ENCODE assay signal across 10 cellular contexts in the genomic region with DNA sequence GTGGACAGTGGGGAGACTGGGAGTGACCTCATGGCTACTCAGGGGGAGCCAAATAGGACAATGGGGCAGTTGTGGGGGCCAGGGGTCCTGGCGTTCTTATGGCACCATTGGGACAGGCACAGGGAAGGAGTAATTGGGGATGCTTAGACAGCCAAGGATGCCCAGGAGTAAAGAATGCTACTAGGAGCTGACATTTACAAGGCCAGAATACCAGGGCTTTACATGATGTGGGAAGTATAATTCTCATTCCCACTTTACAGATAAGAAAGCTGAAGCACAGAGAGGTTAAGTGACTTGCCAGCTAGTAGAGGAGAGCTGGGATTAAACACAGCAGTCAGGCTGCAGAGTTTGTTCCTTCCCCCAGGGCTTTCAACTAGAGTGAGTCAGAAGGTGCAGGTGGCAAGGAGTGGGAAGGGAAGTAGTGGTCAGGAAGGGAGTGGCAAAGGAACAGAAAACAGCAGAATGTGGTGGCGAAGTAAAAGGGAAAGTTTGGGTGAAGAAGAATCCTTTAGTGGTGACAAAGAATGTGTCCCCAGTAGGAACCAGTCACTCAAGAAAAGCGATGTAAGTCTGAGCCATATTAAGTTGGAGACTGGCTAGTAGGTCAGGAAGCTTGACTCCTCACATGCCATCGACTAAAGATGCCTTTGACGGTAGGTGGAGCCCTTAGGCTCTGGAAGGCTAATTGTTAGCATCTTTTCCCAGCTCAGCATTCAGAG. TPM values are rescaled to one million over a fixed set of nuclear protein-coding genes. Genes with fewer than 3 reads are reported as not detected.
A peak's percentile ranks its signal among the peaks of the same experiment; 100 is the strongest.
DNase-seq lines count a peak whose midpoint lies in the region; ATAC-seq and TF ChIP-seq lines count a peak whose summit lies in the region.
"Had no signal": no experiment of that assay in that cellular context is flagged by ENCODE, and none has a peak within 500 bp of the region (broad histone marks: within the 10 kb centered on the region; RNA-seq: fewer than 3 reads in every experiment).

No MANE protein-coding gene starts in this region.

- no peaks in the 10 kb centered on the region for H3K79me2 ChIP-seq in H9 (ENCODE audit: insufficient read depth, low read length)

- H2AFZ ChIP-seq in H9 (ENCODE audit: low read length) = no peak overlapping the region

- H3K36me3 ChIP-seq in heart left ventricle = peaks cover 0 to 11% (median 0%) of the 10 kb centered on the region in 9 donors
- no peaks in the 10 kb centered on the region for H3K36me3 ChIP-seq in upper lobe of left lung
- H3K36me3 ChIP-seq: thoracic aorta had no signal

- no peak overlapping the region for H3K18ac ChIP-seq in H9 (ENCODE audit: insufficient read length, low read depth, low read length)

- H4K20me1 ChIP-seq in H9 (ENCODE audit: control insufficient read depth, insufficient read depth, insufficient read length) = no peaks in the 10 kb centered on the region

- no peak for TF ChIP-seq EP300 in upper lobe of left lung (IDR thresholded peaks at IDR 0.05)

- no peaks in the 10 kb centered on the region for H3K4me1 ChIP-seq in H9 (ENCODE audit: insufficient read depth, low read length)
- H3K4me1 ChIP-seq in heart left ventricle = peaks cover 0 to 48% (median 10%) of the 10 kb centered on the region in 12 donors
- H3K4me1 ChIP-seq in upper lobe of left lung = peaks cover 6 to 16% (median 12%) of the 10 kb centered on the region in 4 donors

- in situ Hi-C loops in SK-MEL-5 (cut with HindIII; ENCODE audit: low pct_unique_long_range_greater_than_20kb, low sequenced_read_pairs) = loop anchor here (25.0 kb wide), 1 partner anchor 299 kb away; no protein-coding TSS in a partner anchor

- H3T11ph ChIP-seq in H9 (ENCODE audit: low read length) = no peak overlapping the region

- H3K4ac ChIP-seq in H9 (ENCODE audit: low read depth, low read length) = no peak overlapping the region

- no peak overlapping the region for H2BK15ac ChIP-seq in H9 (ENCODE audit: low read depth, low read length)

- no peaks in the 10 kb centered on the region for H3K9me3 ChIP-seq in H9 (ENCODE audit: control insufficient read depth, low read depth, low read length)
- H3K9me3 ChIP-seq in heart left ventricle = no peaks in the 10 kb centered on the region
- H3K9me3 ChIP-seq in upper lobe of left lung = no peaks in the 10 kb centered on the region
- H3K9me3 ChIP-seq: thoracic aorta had no signal

- TF ChIP-seq POLR2A in heart left ventricle (IDR thresholded peaks at IDR 0.05) (no peak), upper lobe of left lung (IDR thresholded peaks at IDR 0.05) (no peak)

- ATAC-seq in heart left ventricle = peak; percentile 23 to 60 (median 34)
- ATAC-seq in upper lobe of left lung (ENCODE audit: low FRiP score in 2 of 2) = peak; percentile 31 to 61
- no peak for ATAC-seq in HG03378 (IDR thresholded peaks at IDR 0.05; ENCODE audit: unreplicated experiment)

- H3K27ac ChIP-seq in H9 (ENCODE audit: insufficient read length, low read depth, low read length) = no peak overlapping the region
- no peak overlapping the region for H3K27ac ChIP-seq in heart left ventricle
- H3K27ac ChIP-seq in upper lobe of left lung = no peak overlapping the region
- H3K27ac ChIP-seq: thoracic aorta had no signal

- H3K14ac ChIP-seq in H9 (ENCODE audit: insufficient read depth, low read length) = no peak overlapping the region

- H3K27me3 ChIP-seq in H9 (ENCODE audit: insufficient read depth, low read length) (no peaks in the 10 kb centered on the region), heart left ventricle (no peaks in the 10 kb centered on the region), upper lobe of left lung (no peaks in the 10 kb centered on the region)

- H3K27ac Mint-ChIP-seq in CD14-positive monocyte (peak overlapping the region; percentile 70 to 91 (median 87)), H9 (no peak overlapping the region)

- H3K23me2 ChIP-seq in H9 (ENCODE audit: insufficient read length, low read depth, low read length, poor library complexity, severe bottlenecking) = no peaks in the 10 kb centered on the region

- no peak overlapping the region for H3K23ac ChIP-seq in H9 (ENCODE audit: insufficient read length, low read depth, low read length)

- H2BK20ac ChIP-seq in H9 (ENCODE audit: low read depth, low read length, poor library complexity, severe bottlenecking) = no peak overlapping the region

- H4K8ac ChIP-seq in H9 (replicated peaks; ENCODE audit: insufficient read length, low read depth, low read length) = no peak overlapping the region

- no peak overlapping the region for H2BK5ac ChIP-seq in H9 (ENCODE audit: insufficient read length, low read length)

- H3K9me3 Mint-ChIP-seq in CD14-positive monocyte (peaks cover 0 to 5% (median 0%) of the 10 kb centered on the region in 7 donors), H9 (peaks cover 0 to 3% of the 10 kb centered on the region in 2 experiments; a peak in 2 of 5 replicates)

- intact Hi-C loops in CD14-positive monocyte (cut with micrococcal nuclease) (no loop called here), heart left ventricle (cut with DNase I) (loop anchor here in 2 of 10 donors (5.0 kb wide), 3 partner anchors 79 to 299 kb away; partner anchors contain the start of gene CHN2 (in 1 of the 2))

- TF ChIP-seq CTCF in CD14-positive monocyte (IDR thresholded peaks at IDR 0.05) = no peak
- TF ChIP-seq CTCF in H9 (conservative IDR thresholded peaks at IDR 0.05) = peak; percentile 64
- TF ChIP-seq CTCF in heart left ventricle (IDR thresholded peaks at IDR 0.05) = peak in 10 of 12 donors; percentile 5 to 41 (median 24)
- TF ChIP-seq CTCF in upper lobe of left lung (IDR thresholded peaks at IDR 0.05) = no peak

- no peak overlapping the region for H4K91ac ChIP-seq in H9 (ENCODE audit: insufficient read length, low read depth, low read length)

- H3K4me1 Mint-ChIP-seq in CD14-positive monocyte = peaks cover 83% of the 10 kb centered on the region
- peaks cover 18 to 26% of the 10 kb centered on the region in 2 experiments for H3K4me1 Mint-ChIP-seq in H9

- peaks cover 43 to 65% of the 10 kb centered on the region in 2 donors for H3K36me3 Mint-ChIP-seq in CD14-positive monocyte
- H3K36me3 Mint-ChIP-seq in H9 (ENCODE audit: insufficient read depth in 1 of 3, low read depth in 3 of 3) = peaks cover 3 to 10% (median 9%) of the 10 kb centered on the region in 3 experiments; a peak in 5 of 7 replicates

- peaks cover 0 to 2% (median 0%) of the 10 kb centered on the region in 3 donors for H3K27me3 Mint-ChIP-seq in CD14-positive monocyte (ENCODE audit: low read depth in 3 of 3)
- no peaks in the 10 kb centered on the region for H3K27me3 Mint-ChIP-seq in H9 (ENCODE audit: low read depth)

- no CpG with 5 or more reads among the region's 5 CpGs for WGBS in H9 (ENCODE audit: extremely low coverage, insufficient read length, low lambda C conversion rate)
- 49 to 55% (median 52%) methylated on average over 5 of the region's 5 CpGs for WGBS in heart left ventricle, 4 donors
- WGBS in upper lobe of left lung, 2 donors = 38 to 50% methylated on average over 5 of the region's 5 CpGs

- H3K4me2 ChIP-seq in H9 (ENCODE audit: insufficient read depth, insufficient read length, low read length) = no peak overlapping the region

- no peak overlapping the region for H3K4me3 ChIP-seq in heart left ventricle
- no peak overlapping the region for H3K4me3 ChIP-seq in upper lobe of left lung
- H3K4me3 ChIP-seq: thoracic aorta had no signal

- no peak for DNase-seq in CD14-positive monocyte (ENCODE audit: low spot score)
- peak; percentile 52 for DNase-seq in H9
- peak; percentile 84 for DNase-seq in SK-MEL-5 (ENCODE audit: low read depth, low spot score)
- DNase-seq in heart left ventricle = no peak
- DNase-seq in upper lobe of left lung = no peak
- DNase-seq in stimulated activated naive CD4-positive, alpha-beta T cell treated with Interleukin-2 at 50 U/mL for 16 hours (lab: John Stamatoyannopoulos, UW) = no peak
- DNase-seq in NCI-H187 (lab: John Stamatoyannopoulos, UW) = no peak
- DNase-seq: IMR-90 had no signal

- H3K79me1 ChIP-seq in H9 (ENCODE audit: insufficient read depth, low read depth, low read length, poor library complexity, severe bottlenecking) = no peaks in the 10 kb centered on the region

- no peak overlapping the region for H2AK5ac ChIP-seq in H9 (ENCODE audit: insufficient read length, low read length)

- H3K9ac ChIP-seq in H9 (ENCODE audit: extremely low read depth, insufficient read length, low read length) = no peak overlapping the region

- H3K4me3 Mint-ChIP-seq in CD14-positive monocyte (peak overlapping the region; percentile 42 to 85), H9 (no peak overlapping the region; a peak in 1 of 5 replicates)

- no peak overlapping the region for H3K56ac ChIP-seq in H9 (ENCODE audit: insufficient read length, low read depth, low read length)

- no peak overlapping the region for H2BK120ac ChIP-seq in H9 (ENCODE audit: low read depth, low read length, poor library complexity, severe bottlenecking)

- no peak overlapping the region for H4K5ac ChIP-seq in H9 (ENCODE audit: insufficient read length, low read depth, low read length)

- no peak overlapping the region for H2BK12ac ChIP-seq in H9 (ENCODE audit: insufficient read length, low read depth, low read length)

RNA-seq across cellular contexts. Expression of gene CPVL, which starts 32.8 kb away (rescaled TPM):
- 1,000 to 10,000 TPM; 1,108 to 1,111 TPM for polyA plus RNA-seq in CD14-positive monocyte
- 26.9 and 28.0 TPM in 2 replicates for total RNA-seq in H9 (2021)
- 471 and 497 TPM in 2 replicates for total RNA-seq in SK-MEL-5 (2014; rRNA removed; shearing (Covaris generic))
- polyA plus RNA-seq in SK-MEL-5 (2015; cell fraction: cytosol; rRNA removed) = 314 and 321 TPM in 2 replicates
- 57.0 and 76.9 TPM in 2 replicates for polyA plus RNA-seq in SK-MEL-5 (2015; cell fraction: nucleus; rRNA removed)
- 100 to 1,000 TPM in 7 of 9 donors, 10 to 100 TPM in 2; 68.8 to 247 (median 138) TPM for total RNA-seq in heart left ventricle
- 100 to 1,000 TPM; 118 to 134 TPM for polyA plus RNA-seq in heart left ventricle
- total RNA-seq in upper lobe of left lung = 10 to 100 TPM in 5 of 6 donors, 1 to 10 TPM in 1; 4.6 to 47.4 (median 23.2) TPM
- total RNA-seq: IMR-90 had no signal
- polyA plus RNA-seq: IMR-90 had no signal

Comparison
In these comparisons a context has a peak if more than half of its experiments do, and no peak if none do; other contexts are left out.
1. DNase-seq: peak in H9 (single experiment) and SK-MEL-5 (single experiment); none in CD14-positive monocyte (single experiment), heart left ventricle (0 of 5), upper lobe of left lung (0 of 2), stimulated activated naive CD4-positive, alpha-beta T cell treated with Interleukin-2 at 50 U/mL for 16 hours (single experiment) and NCI-H187 (0 of 2).
2. H3K27ac Mint-ChIP-seq: peak in CD14-positive monocyte (7 of 7); none in H9 (0 of 3).
3. H3K4me3 Mint-ChIP-seq: peak in CD14-positive monocyte (2 of 2); none in H9 (0 of 2).
4. CTCF ChIP-seq: peak in H9 (single experiment) and heart left ventricle (10 of 12); none in CD14-positive monocyte (single experiment) and upper lobe of left lung (0 of 6).